Comparison of ENCODE assay signal across 24 cellular contexts in the genomic region with DNA sequence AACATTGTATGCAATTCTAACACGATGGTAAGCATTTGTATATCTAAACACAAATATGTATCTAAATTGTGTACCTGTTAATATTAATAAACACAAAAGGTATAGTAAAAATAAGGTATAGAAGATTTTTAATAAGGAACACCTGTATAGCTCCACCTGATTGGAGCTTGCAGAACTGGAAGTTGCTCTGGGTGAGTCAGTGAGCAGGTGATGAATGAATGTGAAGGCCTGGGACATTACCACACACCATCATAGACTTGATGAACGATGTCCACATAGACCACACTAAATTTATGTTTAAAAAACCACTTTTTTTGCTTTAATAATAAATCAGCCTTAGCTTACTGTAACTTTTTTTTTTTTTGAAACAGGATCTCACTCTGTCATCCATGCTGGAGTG.
"Had no signal": no experiment of that assay in that cellular context is flagged by ENCODE, and none has a peak within 500 bp of the region (broad histone marks: within the 10 kb centered on the region; RNA-seq: fewer than 3 reads in every experiment).

No MANE protein-coding gene starts in this region.

- H3K4me2 ChIP-seq: neural progenitor cell had no signal

- H3K4me3 ChIP-seq: neural progenitor cell, ovary, psoas muscle, right lobe of liver, sigmoid colon, stomach, thoracic aorta, thyroid gland, tibial nerve, upper lobe of right lung, uterus had no signal

- H2AFZ ChIP-seq: neural progenitor cell, parathyroid adenoma had no signal

- FAIRE-seq: small intestine had no signal

- H3K4me1 ChIP-seq: neural progenitor cell, parathyroid adenoma, psoas muscle, right lobe of liver, sigmoid colon, stomach, thyroid gland, tibial nerve, upper lobe of right lung, uterus had no signal

- H3K9me3 ChIP-seq: ovary, psoas muscle, right lobe of liver, sigmoid colon, thoracic aorta, thyroid gland, upper lobe of right lung, uterus had no signal

- H3K79me2 ChIP-seq: parathyroid adenoma had no signal

- ATAC-seq: natural killer cell; psoas muscle; right cardiac atrium; right lobe of liver; stimulated activated effector memory CD8-positive, alpha-beta T cell treated with anti-CD3 and anti-CD28 coated beads, Interleukin-12 subunit alpha, Interleukin-12 subunit beta, amount 100 ng/mL, for 72 hours; stimulated activated naive B cell treated with anti-CD40 and anti-IgM and Interleukin-4, amounts not matched to agents 10 μg/mL and 1 μg/mL and 100 μg/mL, for 72 hours; upper lobe of right lung had no signal

- H3K27ac ChIP-seq: neural progenitor cell, ovary, parathyroid adenoma, psoas muscle, right lobe of liver, sigmoid colon, stomach, thoracic aorta, thyroid gland, tibial nerve, upper lobe of right lung, uterus had no signal

- H3K27me3 ChIP-seq: neural progenitor cell, ovary, right lobe of liver, thyroid gland, tibial nerve, uterus had no signal

- H3K36me3 ChIP-seq: neural progenitor cell, ovary, right lobe of liver, sigmoid colon, stomach, thoracic aorta, thyroid gland, tibial nerve, upper lobe of right lung, uterus had no signal

- DNase-seq: natural killer cell; occipital lobe; ovary; posterior cingulate gyrus; psoas muscle; right cardiac atrium; right lobe of liver; sigmoid colon; small intestine; stimulated activated CD4-positive, alpha-beta T cell treated with anti-CD3 and anti-CD28 coated beads, Interleukin-15, amount 100 ng/mL, for 24 hours; stimulated activated CD4-positive, alpha-beta T cell treated with anti-CD3 and anti-CD28 coated beads, Interleukin-2, amount 100 ng/mL, for 24 hours; stimulated activated CD4-positive, alpha-beta T cell treated with anti-CD3 and anti-CD28 coated beads, Interleukin-2, amount 100 ng/mL, for 48 hours; stimulated activated CD4-positive, alpha-beta T cell treated with anti-CD3 and anti-CD28 coated beads, Interleukin-4, amount 100 ng/mL, for 24 hours; stimulated activated naive B cell treated with anti-CD40 and anti-IgM and Interleukin-4, amounts not matched to agents 10 μg/mL and 1 μg/mL and 100 μg/mL, for 72 hours; stimulated activated naive CD4-positive, alpha-beta T cell treated with Interleukin-2 at 50 U/mL for 16 hours; stomach; thyroid gland; upper lobe of right lung; uterus had no signal

- H3K9ac ChIP-seq: neural progenitor cell, parathyroid adenoma had no signal
